2 cellular contexts compared by ENCODE assay signal in the genomic region with DNA sequence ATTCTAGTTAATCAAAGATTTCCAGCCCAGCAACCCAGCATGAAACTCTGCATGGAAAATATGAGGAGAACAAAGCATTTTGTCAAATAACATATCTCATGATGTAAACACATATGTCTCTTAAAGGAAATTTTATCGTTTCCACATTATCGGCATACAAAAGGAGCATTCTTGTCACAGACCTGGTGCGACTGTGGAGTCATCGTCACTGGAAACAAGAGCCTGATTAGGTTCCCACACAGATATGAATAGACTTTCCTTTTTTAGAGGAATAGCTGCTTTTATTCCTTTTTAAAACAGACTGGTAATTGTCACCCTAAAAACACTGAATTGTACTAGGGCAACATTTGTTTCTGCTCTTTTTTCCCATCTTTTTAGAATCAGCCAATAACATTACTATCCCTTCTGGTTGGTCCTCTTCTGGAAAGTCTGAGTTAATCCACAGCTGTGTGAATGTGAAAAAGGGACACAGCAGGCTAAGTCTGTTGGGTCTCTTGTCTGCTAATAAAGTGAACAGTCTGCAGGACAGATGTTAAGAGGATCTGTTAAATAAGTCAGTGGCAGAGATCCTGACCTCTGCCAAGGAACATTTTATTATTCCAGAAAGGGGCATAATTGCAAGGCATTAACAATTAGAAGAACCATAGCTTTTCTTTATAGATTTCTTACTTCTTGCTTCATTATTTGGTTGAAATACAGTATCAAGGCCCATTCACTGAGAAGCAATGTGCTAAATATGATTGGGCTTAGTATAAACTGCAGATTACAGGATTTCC.
TF ChIP-seq lines count a peak whose summit lies in the region.

No MANE protein-coding gene starts in this region.

TF ChIP-seq in SK-N-SH, 30 proteins besides CTCF, POLR2A, EP300 and RAD21 (continued from another document):
- TF ChIP-seq, protein P1, sequence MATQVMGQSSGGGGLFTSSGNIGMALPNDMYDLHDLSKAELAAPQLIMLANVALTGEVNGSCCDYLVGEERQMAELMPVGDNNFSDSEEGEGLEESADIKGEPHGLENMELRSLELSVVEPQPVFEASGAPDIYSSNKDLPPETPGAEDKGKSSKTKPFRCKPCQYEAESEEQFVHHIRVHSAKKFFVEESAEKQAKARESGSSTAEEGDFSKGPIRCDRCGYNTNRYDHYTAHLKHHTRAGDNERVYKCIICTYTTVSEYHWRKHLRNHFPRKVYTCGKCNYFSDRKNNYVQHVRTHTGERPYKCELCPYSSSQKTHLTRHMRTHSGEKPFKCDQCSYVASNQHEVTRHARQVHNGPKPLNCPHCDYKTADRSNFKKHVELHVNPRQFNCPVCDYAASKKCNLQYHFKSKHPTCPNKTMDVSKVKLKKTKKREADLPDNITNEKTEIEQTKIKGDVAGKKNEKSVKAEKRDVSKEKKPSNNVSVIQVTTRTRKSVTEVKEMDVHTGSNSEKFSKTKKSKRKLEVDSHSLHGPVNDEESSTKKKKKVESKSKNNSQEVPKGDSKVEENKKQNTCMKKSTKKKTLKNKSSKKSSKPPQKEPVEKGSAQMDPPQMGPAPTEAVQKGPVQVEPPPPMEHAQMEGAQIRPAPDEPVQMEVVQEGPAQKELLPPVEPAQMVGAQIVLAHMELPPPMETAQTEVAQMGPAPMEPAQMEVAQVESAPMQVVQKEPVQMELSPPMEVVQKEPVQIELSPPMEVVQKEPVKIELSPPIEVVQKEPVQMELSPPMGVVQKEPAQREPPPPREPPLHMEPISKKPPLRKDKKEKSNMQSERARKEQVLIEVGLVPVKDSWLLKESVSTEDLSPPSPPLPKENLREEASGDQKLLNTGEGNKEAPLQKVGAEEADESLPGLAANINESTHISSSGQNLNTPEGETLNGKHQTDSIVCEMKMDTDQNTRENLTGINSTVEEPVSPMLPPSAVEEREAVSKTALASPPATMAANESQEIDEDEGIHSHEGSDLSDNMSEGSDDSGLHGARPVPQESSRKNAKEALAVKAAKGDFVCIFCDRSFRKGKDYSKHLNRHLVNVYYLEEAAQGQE (IDR thresholded peaks at IDR 0.05; ENCODE audit: low read depth, low read length): no peak
- TF ChIP-seq TEAD4 (IDR thresholded peaks at IDR 0.05; ENCODE audit: borderline replicate concordance, insufficient read depth): no peak

TF ChIP-seq in SK-N-SH treated with all-trans-retinoic acid at 6 μM for 48 hours, 23 proteins besides CTCF, POLR2A, EP300 and RAD21 (continued from another document):
- TF ChIP-seq, protein P2, sequence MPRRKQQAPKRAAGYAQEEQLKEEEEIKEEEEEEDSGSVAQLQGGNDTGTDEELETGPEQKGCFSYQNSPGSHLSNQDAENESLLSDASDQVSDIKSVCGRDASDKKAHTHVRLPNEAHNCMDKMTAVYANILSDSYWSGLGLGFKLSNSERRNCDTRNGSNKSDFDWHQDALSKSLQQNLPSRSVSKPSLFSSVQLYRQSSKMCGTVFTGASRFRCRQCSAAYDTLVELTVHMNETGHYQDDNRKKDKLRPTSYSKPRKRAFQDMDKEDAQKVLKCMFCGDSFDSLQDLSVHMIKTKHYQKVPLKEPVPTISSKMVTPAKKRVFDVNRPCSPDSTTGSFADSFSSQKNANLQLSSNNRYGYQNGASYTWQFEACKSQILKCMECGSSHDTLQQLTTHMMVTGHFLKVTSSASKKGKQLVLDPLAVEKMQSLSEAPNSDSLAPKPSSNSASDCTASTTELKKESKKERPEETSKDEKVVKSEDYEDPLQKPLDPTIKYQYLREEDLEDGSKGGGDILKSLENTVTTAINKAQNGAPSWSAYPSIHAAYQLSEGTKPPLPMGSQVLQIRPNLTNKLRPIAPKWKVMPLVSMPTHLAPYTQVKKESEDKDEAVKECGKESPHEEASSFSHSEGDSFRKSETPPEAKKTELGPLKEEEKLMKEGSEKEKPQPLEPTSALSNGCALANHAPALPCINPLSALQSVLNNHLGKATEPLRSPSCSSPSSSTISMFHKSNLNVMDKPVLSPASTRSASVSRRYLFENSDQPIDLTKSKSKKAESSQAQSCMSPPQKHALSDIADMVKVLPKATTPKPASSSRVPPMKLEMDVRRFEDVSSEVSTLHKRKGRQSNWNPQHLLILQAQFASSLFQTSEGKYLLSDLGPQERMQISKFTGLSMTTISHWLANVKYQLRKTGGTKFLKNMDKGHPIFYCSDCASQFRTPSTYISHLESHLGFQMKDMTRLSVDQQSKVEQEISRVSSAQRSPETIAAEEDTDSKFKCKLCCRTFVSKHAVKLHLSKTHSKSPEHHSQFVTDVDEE (CRISPR knock-in tag; IDR thresholded peaks at IDR 0.05): no peak
- TF ChIP-seq ARNTL (CRISPR knock-in tag; IDR thresholded peaks at IDR 0.05; ENCODE audit: borderline replicate concordance, low read depth) (no peak), OSR1 (CRISPR knock-in tag; IDR thresholded peaks at IDR 0.05) (no peak), ZFP3 (CRISPR knock-in tag; IDR thresholded peaks at IDR 0.05) (no peak), ZNF565 (CRISPR knock-in tag; conservative IDR thresholded peaks at IDR 0.05; ENCODE audit: low read depth) (no peak), ZC3H10 (CRISPR knock-in tag; IDR thresholded peaks at IDR 0.05) (no peak), BACH2 (CRISPR knock-in tag; IDR thresholded peaks at IDR 0.05; ENCODE audit: borderline replicate concordance) (no peak), RARB (CRISPR knock-in tag; IDR thresholded peaks at IDR 0.05) (no peak), CSDC2 (CRISPR knock-in tag; IDR thresholded peaks at IDR 0.05) (no peak), PPARA (CRISPR knock-in tag; IDR thresholded peaks at IDR 0.05; ENCODE audit: borderline replicate concordance) (no peak), ISL1 (CRISPR knock-in tag; IDR thresholded peaks at IDR 0.05) (no peak)
- TF ChIP-seq, protein P3, sequence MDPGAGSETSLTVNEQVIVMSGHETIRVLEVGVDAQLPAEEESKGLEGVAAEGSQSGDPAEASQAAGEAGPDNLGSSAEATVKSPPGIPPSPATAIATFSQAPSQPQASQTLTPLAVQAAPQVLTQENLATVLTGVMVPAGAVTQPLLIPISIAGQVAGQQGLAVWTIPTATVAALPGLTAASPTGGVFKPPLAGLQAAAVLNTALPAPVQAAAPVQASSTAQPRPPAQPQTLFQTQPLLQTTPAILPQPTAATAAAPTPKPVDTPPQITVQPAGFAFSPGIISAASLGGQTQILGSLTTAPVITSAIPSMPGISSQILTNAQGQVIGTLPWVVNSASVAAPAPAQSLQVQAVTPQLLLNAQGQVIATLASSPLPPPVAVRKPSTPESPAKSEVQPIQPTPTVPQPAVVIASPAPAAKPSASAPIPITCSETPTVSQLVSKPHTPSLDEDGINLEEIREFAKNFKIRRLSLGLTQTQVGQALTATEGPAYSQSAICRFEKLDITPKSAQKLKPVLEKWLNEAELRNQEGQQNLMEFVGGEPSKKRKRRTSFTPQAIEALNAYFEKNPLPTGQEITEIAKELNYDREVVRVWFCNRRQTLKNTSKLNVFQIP (CRISPR knock-in tag; IDR thresholded peaks at IDR 0.05; ENCODE audit: borderline replicate concordance, low read depth): no peak
